ENCODE assay signal across 7 cellular contexts in genomic region chr18:9136315-9137141, GRCh38.
A peak's percentile ranks its signal among the peaks of the same experiment; 100 is the strongest.
DNase-seq lines count a peak whose midpoint lies in the region; ATAC-seq lines count a peak whose summit lies in the region.

ANKRD12 (plus strand) TSS chr18:9136781; CDS start chr18:9182433, 45,652 bp downstream.

- DNase-seq in NCI-H2081 treated with DMSO at 0.1 percent for 48 hours (lab: John Stamatoyannopoulos, UW) (peak; percentile 90), T1000 (lab: John Stamatoyannopoulos, UW) (peak; percentile 90), astrocyte of the hippocampus (ENCODE audit: low read depth, low spot score) (peak; percentile 100), hippocampal formation (lab: John Stamatoyannopoulos, UW) (peak; percentile 95 to 96), retina (peak; percentile 99)

- ATAC-seq in GM18519 (IDR thresholded peaks at IDR 0.05; ENCODE audit: low FRiP score, unreplicated experiment) (peak; percentile 71), HG03045 (IDR thresholded peaks at IDR 0.05; ENCODE audit: unreplicated experiment) (peak; percentile 76)

Comparison
In these comparisons a context has a peak if more than half of its experiments do, and no peak if none do; other contexts are left out.
1. Peak in every context shown above with its lines: DNase-seq and ATAC-seq.